8 cellular contexts compared by ENCODE assay signal in genomic region chr14:105249175-105250007, GRCh38. TPM values are rescaled to one million over a fixed set of nuclear protein-coding genes. Genes with fewer than 3 reads are reported as not detected.
A peak's percentile ranks its signal among the peaks of the same experiment; 100 is the strongest.
DNase-seq lines count a peak whose midpoint lies in the region; ATAC-seq and TF ChIP-seq lines count a peak whose summit lies in the region.

No MANE protein-coding gene starts in this region.

- peak overlapping the region; percentile 63 to 94 (median 66) for H3K4me3 ChIP-seq in esophagus muscularis mucosa

- DNase-seq in EL = peak; percentile 31
- no peak for DNase-seq in RWPE1 (ENCODE audit: low spot score)
- no peak for DNase-seq in esophagus muscularis mucosa (ENCODE audit: extremely low spot score)
- no peak for DNase-seq in osteocyte (ENCODE audit: extremely low spot score, unreplicated experiment)
- no peak for DNase-seq in NCI-H1930 (lab: John Stamatoyannopoulos, UW)
- no peak for DNase-seq in stimulated activated CD4-positive, alpha-beta T cell treated with anti-CD3 and anti-CD28 coated beads, Interleukin-12 subunit alpha, Interleukin-12 subunit beta, amount 100 ng/mL, for 4 hours
- DNase-seq in activated CD4-positive, CD25-positive, alpha-beta regulatory T cell (lab: John Stamatoyannopoulos, UW) = no peak

- H3K27ac ChIP-seq in RWPE1 = peak overlapping the region; percentile 85
- peak overlapping the region; percentile 86 to 96 (median 92) for H3K27ac ChIP-seq in esophagus muscularis mucosa (replicated peaks in 1 of 4)

- H3K9me3 Mint-ChIP-seq in osteocyte (ENCODE audit: unreplicated experiment) = no peaks in the 10 kb centered on the region

- H3K4me3 Mint-ChIP-seq in osteocyte (ENCODE audit: unreplicated experiment) = peak overlapping the region; percentile 75

- H3K9me3 ChIP-seq in esophagus muscularis mucosa = no peaks in the 10 kb centered on the region

- H3K4me1 Mint-ChIP-seq in osteocyte (ENCODE audit: unreplicated experiment) = peaks cover 19% of the 10 kb centered on the region

- H3K27me3 Mint-ChIP-seq in osteocyte (ENCODE audit: unreplicated experiment) = no peaks in the 10 kb centered on the region

- peaks cover 18 to 35% (median 32%) of the 10 kb centered on the region in 4 donors for H3K4me1 ChIP-seq in esophagus muscularis mucosa

- H3K36me3 Mint-ChIP-seq in osteocyte (ENCODE audit: unreplicated experiment) = peaks cover 9% of the 10 kb centered on the region

- peaks cover 0 to 57% (median 44%) of the 10 kb centered on the region in 4 donors for H3K36me3 ChIP-seq in esophagus muscularis mucosa

- intact Hi-C loops in esophagus muscularis mucosa (cut with DNase I) = loop anchor here (10.0 kb wide), 2 partner anchors 65 to 105 kb away; partner anchors contain the start of gene PACS2

- CTCF ChIA-PET in RWPE1 (lab: Yijun Ruan, JAX) = interaction anchor here (0.6 kb wide), 1 partner anchor 180 kb away, joined by 3 read pairs; no protein-coding TSS in a partner anchor

- no peaks in the 10 kb centered on the region for H3K27me3 ChIP-seq in esophagus muscularis mucosa

- peak overlapping the region; percentile 67 for H3K27ac Mint-ChIP-seq in osteocyte (ENCODE audit: unreplicated experiment)

- no peak for ATAC-seq in HG02642 (IDR thresholded peaks at IDR 0.05; ENCODE audit: poor library complexity, unreplicated experiment)

- POLR2A ChIA-PET in RWPE1 (lab: Yijun Ruan, JAX; ENCODE audit: low non-redundant PET) = no interaction called here

- no peak for TF ChIP-seq POLR2A in esophagus muscularis mucosa (IDR thresholded peaks at IDR 0.05; ENCODE audit: low read depth)

- WGBS in esophagus muscularis mucosa = no CpG with 5 or more reads among the region's 63 CpGs

- no peak for TF ChIP-seq EP300 in esophagus muscularis mucosa (IDR thresholded peaks at IDR 0.05)

- no peak for TF ChIP-seq CTCF in RWPE1 (conservative IDR thresholded peaks at IDR 0.05; ENCODE audit: low read depth)
- TF ChIP-seq CTCF in esophagus muscularis mucosa (IDR thresholded peaks at IDR 0.05) = no peak
- no peak for TF ChIP-seq CTCF in osteocyte (IDR thresholded peaks at IDR 0.05)

RNA-seq across cellular contexts. Expression of gene BTBD6, which starts 1.1 kb away (rescaled TPM):
- total RNA-seq in esophagus muscularis mucosa = 10 to 100 TPM; 56.1 to 72.5 (median 69.4) TPM
- 35.3 and 35.7 TPM in 2 replicates for total RNA-seq in osteocyte

RNA-seq across cellular contexts. Expression of gene BRF1, which starts 51.4 kb away (rescaled TPM):
- total RNA-seq in esophagus muscularis mucosa (10 to 100 TPM; 23.0 to 47.3 (median 41.4) TPM), osteocyte (41.7 and 43.5 TPM in 2 replicates)
